ENCODE assay signal across 19 cellular contexts in genomic region chr16:35142809-35143192, GRCh38.
"Had no signal": no experiment of that assay in that cellular context is flagged by ENCODE, and none has a peak within 500 bp of the region (broad histone marks: within the 10 kb centered on the region; RNA-seq: fewer than 3 reads in every experiment).

No MANE protein-coding gene starts in this region.

- H3K4me1 Mint-ChIP-seq: mesothelial cell of epicardium; naive B cell; naive thymus-derived CD8-positive, alpha-beta T cell had no signal

- H3K4me3 ChIP-seq: colonic mucosa, dorsolateral prefrontal cortex, esophagus muscularis mucosa, gastroesophageal sphincter, heart left ventricle, hepatocyte, left lung, lower lobe of right lung, mucosa of descending colon had no signal

- DNase-seq: colonic mucosa; dermis blood vessel endothelial cell; effector CD4-positive, alpha-beta T cell; effector memory CD4-positive, alpha-beta T cell; foreskin keratinocyte; heart left ventricle; hypothalamus; left cardiac atrium; lower lobe of right lung; mesenchymal stem cell; naive B cell; naive thymus-derived CD8-positive, alpha-beta T cell had no signal

- H3K9me3 ChIP-seq: colonic mucosa had no signal

- H3K4me2 ChIP-seq: hepatocyte had no signal

- H3K4me3 Mint-ChIP-seq: mesothelial cell of epicardium; naive B cell; naive thymus-derived CD8-positive, alpha-beta T cell had no signal

- H3K27me3 Mint-ChIP-seq: naive B cell; naive thymus-derived CD8-positive, alpha-beta T cell had no signal

- H3K79me2 ChIP-seq: hepatocyte had no signal

- H3K27ac ChIP-seq: colonic mucosa, dorsolateral prefrontal cortex, esophagus muscularis mucosa, foreskin keratinocyte, gastroesophageal sphincter, heart left ventricle, hepatocyte, left lung, lower lobe of right lung had no signal

- ATAC-seq: foreskin keratinocyte; gastroesophageal sphincter; heart left ventricle; left cardiac atrium; left lung; lower lobe of right lung; mucosa of descending colon; naive thymus-derived CD8-positive, alpha-beta T cell had no signal

- H2AFZ ChIP-seq: hepatocyte had no signal

- H3K27ac Mint-ChIP-seq: mesothelial cell of epicardium; naive B cell; naive thymus-derived CD8-positive, alpha-beta T cell had no signal

- H3K27me3 ChIP-seq: colonic mucosa, esophagus muscularis mucosa, foreskin keratinocyte, gastroesophageal sphincter, heart left ventricle, hepatocyte, left lung had no signal

- H3K4me1 ChIP-seq: colonic mucosa, esophagus muscularis mucosa, foreskin keratinocyte, gastroesophageal sphincter, heart left ventricle, left lung, lower lobe of right lung had no signal

- H3K36me3 ChIP-seq: colonic mucosa, esophagus muscularis mucosa, gastroesophageal sphincter, heart left ventricle, left lung, lower lobe of right lung had no signal
